In the genomic region with DNA sequence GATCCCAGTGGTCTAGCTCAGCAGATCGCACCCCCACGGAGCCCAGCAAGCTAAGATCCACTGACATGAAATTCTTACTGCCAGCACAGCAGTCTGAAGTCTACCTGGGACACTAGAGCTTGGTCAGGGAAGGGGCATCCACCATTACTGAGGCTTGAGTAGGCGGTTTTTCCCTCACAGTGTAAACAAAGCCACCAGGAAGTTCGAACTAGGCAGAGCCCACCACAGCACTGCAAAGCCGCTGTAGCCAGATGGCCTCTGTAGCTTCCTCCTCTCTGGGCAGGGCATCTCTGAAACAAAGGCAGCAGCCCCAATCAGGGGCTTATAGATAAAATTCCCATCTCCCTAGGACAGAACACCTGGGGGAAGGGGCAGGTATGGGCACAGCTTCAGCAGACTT, we compare ENCODE assay signal across 22 cellular contexts. TPM values are rescaled to one million over a fixed set of nuclear protein-coding genes. Genes with fewer than 3 reads are reported as not detected.
A peak's percentile ranks its signal among the peaks of the same experiment; 100 is the strongest.
DNase-seq lines count a peak whose midpoint lies in the region; ATAC-seq, FAIRE-seq and TF ChIP-seq lines count a peak whose summit lies in the region.
"Had no signal": no experiment of that assay in that cellular context is flagged by ENCODE, and none has a peak within 500 bp of the region (broad histone marks: within the 10 kb centered on the region; RNA-seq: fewer than 3 reads in every experiment).

No MANE protein-coding gene starts in this region.

- H3K4me3 ChIP-seq in HepG2 (replicated peaks in 1 of 3; ENCODE audit: insufficient read depth in 1 of 3, low read depth in 2 of 3, low read length in 3 of 3) (no peak overlapping the region), right lobe of liver (no peak overlapping the region), mesendoderm (ENCODE audit: low read length) (no peak overlapping the region)
- H3K4me3 ChIP-seq: A549, BLaER1, HAP-1, K562 had no signal

- H3K18ac ChIP-seq in mesendoderm (ENCODE audit: low read length): peak overlapping the region; percentile 46

- no peaks in the 10 kb centered on the region; the same call in 1 of the 2 replicates for H3K27me3 Mint-ChIP-seq in WTC11 (ENCODE audit: low read depth)
- peaks cover 6% of the 10 kb centered on the region for H3K27me3 Mint-ChIP-seq in activated T-helper 17 cell treated with anti-CD3 and anti-CD28 coated beads, Interleukin-2, amount 50 U/mL, for 72 hours

- in situ Hi-C loops in HepG2 (cut with HindIII; ENCODE audit: extremely low pct_ligation_motif_present, low pct_unique_long_range_greater_than_20kb): no loop called here

- H3K36me3 ChIP-seq in HepG2 (replicated peaks in 1 of 2; ENCODE audit: control insufficient read depth in 1 of 2, insufficient read depth in 2 of 2, low read length in 2 of 2) (peaks cover 1 to 7% of the 10 kb centered on the region in 2 experiments; a peak in 4 of 5 replicates), right lobe of liver (peaks cover 0 to 13% (median 0%) of the 10 kb centered on the region in 4 donors), mesendoderm (ENCODE audit: control insufficient read depth, insufficient read depth, low read length) (no peaks in the 10 kb centered on the region)
- H3K36me3 ChIP-seq: BLaER1, HAP-1 had no signal

- 96% methylated on average over 3 of the region's 5 CpGs for WGBS in HepG2 (ENCODE audit: low lambda C conversion rate)
- 100% methylated on average over 1 of the region's 5 CpGs for WGBS in right lobe of liver (ENCODE audit: insufficient coverage, low coverage, low lambda C conversion rate, missing lambda C conversion rate)
- WGBS in mesendoderm (ENCODE audit: extremely low coverage, insufficient coverage, low lambda C conversion rate): no CpG with 5 or more reads among the region's 5 CpGs

- H3K9ac ChIP-seq in HepG2 (ENCODE audit: insufficient read depth, low read depth, low read length) (no peak overlapping the region), mesendoderm (ENCODE audit: low read length) (no peak overlapping the region)
- H3K9ac ChIP-seq: BLaER1 had no signal

- H3K4me1 ChIP-seq in HepG2 (ENCODE audit: insufficient read depth, low read length): peaks cover 14% of the 10 kb centered on the region
- peaks cover 0 to 5% (median 0%) of the 10 kb centered on the region in 4 donors for H3K4me1 ChIP-seq in right lobe of liver
- H3K4me1 ChIP-seq in mesendoderm (ENCODE audit: control insufficient read depth, low read depth, low read length): no peaks in the 10 kb centered on the region
- H3K4me1 ChIP-seq: BLaER1, HAP-1 had no signal

- H3K4me1 Mint-ChIP-seq in WTC11: peaks cover 6% of the 10 kb centered on the region
- no peaks in the 10 kb centered on the region for H3K4me1 Mint-ChIP-seq in activated T-helper 17 cell treated with anti-CD3 and anti-CD28 coated beads, Interleukin-2, amount 50 U/mL, for 72 hours

- H3K9me3 Mint-ChIP-seq in WTC11: peaks cover 19% of the 10 kb centered on the region
- H3K9me3 Mint-ChIP-seq in activated T-helper 17 cell treated with anti-CD3 and anti-CD28 coated beads, Interleukin-2, amount 50 U/mL, for 72 hours: no peaks in the 10 kb centered on the region
- H3K9me3 Mint-ChIP-seq: CD8-positive, alpha-beta T cell had no signal

- H3K27ac ChIP-seq in HepG2 (ENCODE audit: extremely low read length, insufficient read depth, low read length) (no peak overlapping the region), right lobe of liver (no peak overlapping the region), mesendoderm (ENCODE audit: low read depth, low read length) (no peak overlapping the region)
- H3K27ac ChIP-seq: 22Rv1, A549, BLaER1, HL-60 had no signal

- no peak overlapping the region for H3K23ac ChIP-seq in mesendoderm (ENCODE audit: low read length)

- POLR2A ChIA-PET in HepG2 (lab: Yijun Ruan, JAX): interaction anchor here (1.3 kb wide), 1 partner anchor 58 kb away, joined by 3 read pairs; a partner anchor contains a TSS
- POLR2A ChIA-PET in WTC11 (lab: Charles Lee): no interaction called here

- H2BK120ac ChIP-seq in mesendoderm (ENCODE audit: low read depth, low read length): no peak overlapping the region

- no peaks in the 10 kb centered on the region for H4K20me1 ChIP-seq in HepG2 (ENCODE audit: insufficient read depth, low read length)
- H4K20me1 ChIP-seq: BLaER1 had no signal

- no TSS peak for BruUV-seq in HepG2 (replicated peaks; lab: Mats Ljungman, UMichigan)

- no peaks in the 10 kb centered on the region for H3K36me3 Mint-ChIP-seq in WTC11
- no peaks in the 10 kb centered on the region for H3K36me3 Mint-ChIP-seq in activated T-helper 17 cell treated with anti-CD3 and anti-CD28 coated beads, Interleukin-2, amount 50 U/mL, for 72 hours (ENCODE audit: low read depth)
- H3K36me3 Mint-ChIP-seq: CD8-positive, alpha-beta T cell had no signal

- no peak overlapping the region for H2BK5ac ChIP-seq in mesendoderm (ENCODE audit: low read length)

- no peak for TF ChIP-seq RAD21 in HepG2 (CRISPR knock-in tag; IDR thresholded peaks at IDR 0.05)

- TF ChIP-seq POLR2A in HepG2 (IDR thresholded peaks at IDR 0.05; ENCODE audit: insufficient read depth in 1 of 2, low read depth in 2 of 2, low read length in 2 of 2) (no peak), right lobe of liver (IDR thresholded peaks at IDR 0.05) (no peak)

- no peak for TF ChIP-seq CTCF in HepG2 (CRISPR knock-in tag; IDR thresholded peaks at IDR 0.05)
- TF ChIP-seq CTCF in right lobe of liver (IDR thresholded peaks at IDR 0.05): no peak
- no peak for TF ChIP-seq CTCF in WTC11 (IDR thresholded peaks at IDR 0.05)

- H3K4me2 ChIP-seq in HepG2 (ENCODE audit: low read depth, low read length) (no peak overlapping the region), mesendoderm (ENCODE audit: low read length) (no peak overlapping the region)
- H3K4me2 ChIP-seq: BLaER1 had no signal

- H2AFZ ChIP-seq in HepG2 (ENCODE audit: low read length): no peak overlapping the region

- peaks cover 23% of the 10 kb centered on the region for H3K79me2 ChIP-seq in HepG2 (ENCODE audit: insufficient read depth, low read length)
- no peaks in the 10 kb centered on the region for H3K79me2 ChIP-seq in mesendoderm (ENCODE audit: control insufficient read depth, insufficient read depth, low read length)

- TF ChIP-seq EP300 in HepG2 (IDR thresholded peaks at IDR 0.05; ENCODE audit: low read depth in 2 of 2, low read length in 2 of 2) (no peak), HepG2 (CRISPR knock-in tag; IDR thresholded peaks at IDR 0.05; ENCODE audit: borderline replicate concordance) (no peak)

- H2BK15ac ChIP-seq in mesendoderm (replicated peaks; ENCODE audit: low read depth): no peak overlapping the region

- CTCF ChIA-PET in HepG2 (lab: Yijun Ruan, JAX; ENCODE audit: low intra/inter-chr PET ratio, low total read pairs): no interaction called here
- CTCF ChIA-PET in WTC11 (lab: Charles Lee): interaction anchor here (1.5 to 1.6 kb wide), 2 partner anchors 19 to 37 kb away, joined by 4 read pairs; a partner anchor contains a TSS

- no peaks in the 10 kb centered on the region for H3K27me3 ChIP-seq in HepG2 (ENCODE audit: control insufficient read depth in 1 of 2, insufficient read depth in 2 of 2, low read length in 2 of 2)
- H3K27me3 ChIP-seq in right lobe of liver: no peaks in the 10 kb centered on the region
- no peaks in the 10 kb centered on the region for H3K27me3 ChIP-seq in mesendoderm (ENCODE audit: insufficient read depth, low read length, poor library complexity)
- H3K27me3 ChIP-seq: BLaER1 had no signal

- intact Hi-C loops in HepG2 (cut with micrococcal nuclease; ENCODE audit: unreplicated experiment) (no loop called here), right lobe of liver (cut with DNase I) (no loop called here)

- H3K4me3 Mint-ChIP-seq in WTC11: no peak overlapping the region
- H3K4me3 Mint-ChIP-seq in activated T-helper 17 cell treated with anti-CD3 and anti-CD28 coated beads, Interleukin-2, amount 50 U/mL, for 72 hours: no peak overlapping the region
- H3K4me3 Mint-ChIP-seq: CD8-positive, alpha-beta T cell had no signal

- DNase-seq in HepG2 (ENCODE audit: low spot score) (no peak), right lobe of liver (no peak), WTC11 (ENCODE audit: low spot score) (no peak), mesendoderm (peak; percentile 39), mucosa of gallbladder (ENCODE audit: low spot score) (no peak), NCI-H1105 (lab: John Stamatoyannopoulos, UW) (no peak)
- DNase-seq: CD8-positive, alpha-beta T cell; DMS 273 treated with DMSO at 0.1 percent for 48 hours; DND-41; EL; GOT3; IMR-90 had no signal

- no peak for FAIRE-seq in HepG2 (lab: Jason Lieb, UNC)
- FAIRE-seq: A549, G401.6, GM12891, K562 had no signal

- H3K9me3 ChIP-seq in HepG2 (ENCODE audit: low read length) (no peaks in the 10 kb centered on the region), right lobe of liver (no peaks in the 10 kb centered on the region)
- H3K9me3 ChIP-seq: A549, BLaER1 had no signal

- ATAC-seq in HepG2 (no peak), right lobe of liver (no peak), WTC11 (peak; percentile 55), GM21515 (IDR thresholded peaks at IDR 0.05; ENCODE audit: unreplicated experiment) (no peak)
- no peak for ATAC-seq in activated T-helper 17 cell treated with anti-CD3 and anti-CD28 coated beads, Interleukin-2, amount 50 U/mL, for 72 hours (replicated peaks)
- ATAC-seq: CD8-positive, alpha-beta T cell; K562 had no signal

- no peak overlapping the region for H2AK5ac ChIP-seq in mesendoderm (ENCODE audit: low read length)

- no peak overlapping the region for H4K5ac ChIP-seq in mesendoderm (ENCODE audit: low read length)

- H4K8ac ChIP-seq in mesendoderm (ENCODE audit: low read depth, low read length): no peak overlapping the region

- no peak overlapping the region for H3K56ac ChIP-seq in mesendoderm (ENCODE audit: low read length)

- H3K4ac ChIP-seq in mesendoderm (ENCODE audit: low read depth, low read length): no peak overlapping the region

- no peak overlapping the region for H3K27ac Mint-ChIP-seq in WTC11
- H3K27ac Mint-ChIP-seq in activated T-helper 17 cell treated with anti-CD3 and anti-CD28 coated beads, Interleukin-2, amount 50 U/mL, for 72 hours: no peak overlapping the region
- H3K27ac Mint-ChIP-seq: CD8-positive, alpha-beta T cell had no signal

- H3K79me1 ChIP-seq in mesendoderm (ENCODE audit: low read length): no peaks in the 10 kb centered on the region

RNA-seq across cellular contexts. Expression of a gene that starts 18.8 kb away (rescaled TPM):
- total RNA-seq in HepG2 (2016; rRNA removed; fragmentation: Illumina TruSeq; extraction: Trizol) (2.9 and 4.5 TPM in 2 replicates), right lobe of liver (10 to 100 TPM in 4 of 6 experiments, 1 to 10 TPM in 2; 8.4 to 14.1 (median 11.9) TPM), WTC11 (2021) (0.13 to 0.18 TPM (median 0.16 TPM) in 3 replicates), mucosa of gallbladder (24.3 TPM)
- 0.51 and 0.62 TPM in 2 replicates for total RNA-seq in HepG2 (2016; cell fraction: cytosol; rRNA removed; fragmentation: Illumina TruSeq; extraction: Trizol; ENCODE audit: low read depth)
- 2.9 and 4.1 TPM in 2 replicates for total RNA-seq in HepG2 (2016; cell fraction: insoluble cytoplasmic fraction; rRNA removed; fragmentation: Illumina TruSeq; extraction: Trizol)
- 0.86 and 0.93 TPM in 2 replicates for total RNA-seq in HepG2 (2016; cell fraction: membrane; rRNA removed; fragmentation: Illumina TruSeq; extraction: Trizol)
- 6.1 and 6.5 TPM in 2 replicates for total RNA-seq in HepG2 (2016; cell fraction: nucleus; rRNA removed; fragmentation: Illumina TruSeq; extraction: Trizol)
- 1.3 and 1.5 TPM in 2 replicates for polyA plus RNA-seq in HepG2 (2011; rRNA removed)
- 0.56 and 1.2 TPM in 2 replicates for polyA plus RNA-seq in HepG2 (2011; cell fraction: cytosol; rRNA removed)
- 1.7 and 2.6 TPM in 2 replicates for polyA plus RNA-seq in HepG2 (2011; cell fraction: nucleus; rRNA removed)
- polyA plus RNA-seq in HepG2 (2012): 0.65 and 0.80 TPM in 2 replicates
- 0.08 and 0.10 TPM in 2 replicates for polyA plus RNA-seq in HepG2 (2016; cell fraction: cytosol; fragmentation: Illumina TruSeq; extraction: Trizol; ENCODE audit: low read depth)
- 1.7 and 1.9 TPM in 2 replicates for polyA plus RNA-seq in HepG2 (2016; cell fraction: insoluble cytoplasmic fraction; fragmentation: Illumina TruSeq; extraction: Trizol; ENCODE audit: low read depth)
- polyA plus RNA-seq in HepG2 (2016; cell fraction: membrane; fragmentation: Illumina TruSeq; extraction: Trizol; ENCODE audit: low read depth): 0.18 and 0.27 TPM in 2 replicates
- polyA plus RNA-seq in HepG2 (2016; cell fraction: nucleus; fragmentation: Illumina TruSeq; extraction: Trizol; ENCODE audit: insufficient read depth, low read depth): 2.1 and 2.6 TPM in 2 replicates
- polyA minus RNA-seq in HepG2 (2011; rRNA and poly(A)+ RNA removed; ENCODE audit: low replicate concordance): 5.6 and 8.1 TPM in 2 replicates
- polyA minus RNA-seq in HepG2 (2011; cell fraction: cytosol; rRNA and poly(A)+ RNA removed): 2.5 and 3.6 TPM in 2 replicates
- 16.5 and 22.3 TPM in 2 replicates for polyA minus RNA-seq in HepG2 (2011; cell fraction: nucleus; rRNA and poly(A)+ RNA removed)
- polyA plus RNA-seq in mesendoderm (2013, experiment 1 of 2): 0.06 TPM
- polyA plus RNA-seq in mesendoderm (2013, experiment 2 of 2): 0.04 TPM
- total RNA-seq in activated T-helper 17 cell treated with anti-CD3 and anti-CD28 coated beads, Interleukin-2, amount 50 U/mL, for 72 hours: under 1 TPM; 0.05 to 0.06 TPM

RNA-seq across cellular contexts. Expression of a gene that starts 58.7 kb away (rescaled TPM):
- total RNA-seq in HepG2 (2016; rRNA removed; fragmentation: Illumina TruSeq; extraction: Trizol) (56.1 and 90.6 TPM in 2 replicates), right lobe of liver (10 to 100 TPM in 4 of 6 experiments, 1 to 10 TPM in 2; 8.5 to 49.1 (median 34.8) TPM), WTC11 (2021) (67.1 to 70.1 TPM (median 67.9 TPM) in 3 replicates), mucosa of gallbladder (49.0 TPM)
- 7.3 and 12.5 TPM in 2 replicates for total RNA-seq in HepG2 (2016; cell fraction: cytosol; rRNA removed; fragmentation: Illumina TruSeq; extraction: Trizol; ENCODE audit: low read depth)
- total RNA-seq in HepG2 (2016; cell fraction: insoluble cytoplasmic fraction; rRNA removed; fragmentation: Illumina TruSeq; extraction: Trizol): 54.8 and 88.2 TPM in 2 replicates
- total RNA-seq in HepG2 (2016; cell fraction: membrane; rRNA removed; fragmentation: Illumina TruSeq; extraction: Trizol): 25.6 and 27.4 TPM in 2 replicates
- 46.5 and 53.8 TPM in 2 replicates for total RNA-seq in HepG2 (2016; cell fraction: nucleus; rRNA removed; fragmentation: Illumina TruSeq; extraction: Trizol)
- 22.1 and 27.0 TPM in 2 replicates for polyA plus RNA-seq in HepG2 (2011; rRNA removed)
- polyA plus RNA-seq in HepG2 (2011; cell fraction: cytosol; rRNA removed): 22.4 and 23.3 TPM in 2 replicates
- 10.3 and 13.1 TPM in 2 replicates for polyA plus RNA-seq in HepG2 (2011; cell fraction: nucleus; rRNA removed)
- 28.1 and 28.8 TPM in 2 replicates for polyA plus RNA-seq in HepG2 (2012)
- 12.1 and 12.5 TPM in 2 replicates for polyA plus RNA-seq in HepG2 (2016; cell fraction: cytosol; fragmentation: Illumina TruSeq; extraction: Trizol; ENCODE audit: low read depth)
- polyA plus RNA-seq in HepG2 (2016; cell fraction: insoluble cytoplasmic fraction; fragmentation: Illumina TruSeq; extraction: Trizol; ENCODE audit: low read depth): 81.9 and 84.6 TPM in 2 replicates
- polyA plus RNA-seq in HepG2 (2016; cell fraction: membrane; fragmentation: Illumina TruSeq; extraction: Trizol; ENCODE audit: low read depth): 21.3 and 21.5 TPM in 2 replicates
- polyA plus RNA-seq in HepG2 (2016; cell fraction: nucleus; fragmentation: Illumina TruSeq; extraction: Trizol; ENCODE audit: insufficient read depth, low read depth): 34.4 and 35.2 TPM in 2 replicates
- polyA minus RNA-seq in HepG2 (2011; rRNA and poly(A)+ RNA removed; ENCODE audit: low replicate concordance): 22.3 and 35.3 TPM in 2 replicates
- polyA minus RNA-seq in HepG2 (2011; cell fraction: cytosol; rRNA and poly(A)+ RNA removed): 38.6 and 39.5 TPM in 2 replicates
- polyA minus RNA-seq in HepG2 (2011; cell fraction: nucleus; rRNA and poly(A)+ RNA removed): 40.2 and 44.4 TPM in 2 replicates
- 13.3 TPM for polyA plus RNA-seq in mesendoderm (2013, experiment 1 of 2)
- 13.7 TPM for polyA plus RNA-seq in mesendoderm (2013, experiment 2 of 2)
- 10 to 100 TPM; 37.5 to 47.1 TPM for total RNA-seq in activated T-helper 17 cell treated with anti-CD3 and anti-CD28 coated beads, Interleukin-2, amount 50 U/mL, for 72 hours
